9 cellular contexts compared by ENCODE assay signal in the genomic region with DNA sequence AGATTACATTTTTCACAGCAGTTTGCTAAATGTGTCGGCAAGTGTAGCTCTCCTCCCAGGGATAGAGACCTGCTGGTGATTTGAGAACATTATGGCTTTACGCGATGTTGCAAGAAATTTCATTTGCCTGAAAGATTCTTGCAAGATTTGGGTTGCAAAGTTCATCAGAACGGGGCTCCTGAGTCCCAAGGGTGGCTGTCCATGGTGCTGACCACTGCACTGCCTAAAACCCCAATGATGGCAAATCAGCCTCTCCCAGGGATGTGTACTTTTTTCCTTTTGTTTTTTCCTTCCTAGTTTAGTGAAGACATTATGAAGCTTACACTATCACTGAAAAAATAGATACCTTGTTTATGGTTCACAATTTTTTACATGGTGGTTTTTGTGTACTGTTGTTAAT.
DNase-seq lines count a peak whose midpoint lies in the region; ATAC-seq and TF ChIP-seq lines count a peak whose summit lies in the region.
"Had no signal": no experiment of that assay in that cellular context is flagged by ENCODE, and none has a peak within 500 bp of the region (broad histone marks: within the 10 kb centered on the region; RNA-seq: fewer than 3 reads in every experiment).

No MANE protein-coding gene starts in this region.

- H2AK5ac ChIP-seq in neuronal stem cell (ENCODE audit: low read depth, low read length) = no peak overlapping the region

- H3K9me3 ChIP-seq in neuronal stem cell (replicated peaks in 1 of 2; ENCODE audit: control insufficient read depth in 2 of 2, insufficient read depth in 1 of 2, low read depth in 1 of 2, low read length in 2 of 2) = no peaks in the 10 kb centered on the region
- H3K9me3 ChIP-seq: BLaER1 had no signal

- no peak overlapping the region for H3K4me2 ChIP-seq in neuronal stem cell (ENCODE audit: insufficient read depth, low read length, poor library complexity, severe bottlenecking)
- H3K4me2 ChIP-seq: BLaER1 had no signal

- no peak for TF ChIP-seq CTCF in choroid plexus epithelial cell (conservative IDR thresholded peaks at IDR 0.05; ENCODE audit: low read depth, low read length)

- H3K79me1 ChIP-seq in neuronal stem cell (ENCODE audit: low read depth, low read length) = no peaks in the 10 kb centered on the region

- H2AFZ ChIP-seq in neuronal stem cell (ENCODE audit: low read length) = no peak overlapping the region

- no peak overlapping the region for H3K14ac ChIP-seq in neuronal stem cell (ENCODE audit: low read length)

- ATAC-seq in HG02938 (IDR thresholded peaks at IDR 0.05; ENCODE audit: unreplicated experiment) (no peak), GM18873 (IDR thresholded peaks at IDR 0.05; ENCODE audit: low FRiP score, unreplicated experiment) (no peak), HG03460 (IDR thresholded peaks at IDR 0.05; ENCODE audit: unreplicated experiment) (no peak)

- H3K4ac ChIP-seq in neuronal stem cell (ENCODE audit: low read length) = no peak overlapping the region

- no peak overlapping the region for H3K4me3 ChIP-seq in choroid plexus epithelial cell (ENCODE audit: low read depth, low read length)
- no peak overlapping the region for H3K4me3 ChIP-seq in neuronal stem cell (ENCODE audit: low read length in 2 of 2)
- H3K4me3 ChIP-seq: BLaER1 had no signal

- no peak overlapping the region for H2BK5ac ChIP-seq in neuronal stem cell (ENCODE audit: low read length)

- H3K23ac ChIP-seq in neuronal stem cell (ENCODE audit: low read depth, low read length, poor library complexity) = no peak overlapping the region

- no peak overlapping the region for H4K91ac ChIP-seq in neuronal stem cell (ENCODE audit: low read depth, low read length, poor library complexity)

- H3K27me3 ChIP-seq in neuronal stem cell (ENCODE audit: control insufficient read depth in 3 of 3, insufficient read depth in 3 of 3, low read depth in 1 of 3, low read length in 3 of 3) = peaks cover 0 to 4% (median 0%) of the 10 kb centered on the region in 3 experiments
- H3K27me3 ChIP-seq: BLaER1 had no signal

- no peak overlapping the region for H2BK12ac ChIP-seq in neuronal stem cell (ENCODE audit: low read length)

- no peak overlapping the region for H3K27ac ChIP-seq in neuronal stem cell (replicated peaks; ENCODE audit: low read length)
- H3K27ac ChIP-seq: BLaER1 had no signal

- no CpG with 5 or more reads among the region's 4 CpGs for WGBS in neuronal stem cell (ENCODE audit: extremely low coverage in 2 of 2, insufficient read length in 2 of 2, insufficient replicate concordance in 1 of 2), 2 donors

- H4K8ac ChIP-seq in neuronal stem cell (ENCODE audit: low read depth, low read length) = no peak overlapping the region

- H3K4me1 ChIP-seq in neuronal stem cell (ENCODE audit: control insufficient read depth in 2 of 2, insufficient read depth in 1 of 2, low read depth in 1 of 2, low read length in 2 of 2) = no peaks in the 10 kb centered on the region
- H3K4me1 ChIP-seq: BLaER1 had no signal

- no peak overlapping the region for H3K9ac ChIP-seq in neuronal stem cell (ENCODE audit: low read depth, low read length, poor library complexity)
- H3K9ac ChIP-seq: BLaER1 had no signal

- H2BK15ac ChIP-seq in neuronal stem cell (ENCODE audit: low read length) = no peak overlapping the region

- peak; percentile 5 for DNase-seq in activated naive CD4-positive, alpha-beta T cell treated with Interleukin-2 at 50 U/mL for 16 hours
- DNase-seq in activated naive CD4-positive, alpha-beta T cell treated with anti-CD3 and anti-CD28 coated beads, Interleukin-2, amount 50 U/mL, for 16 hours = no peak
- peak; percentile 19 for DNase-seq in NAMALWA (ENCODE audit: low spot score)
- DNase-seq in choroid plexus epithelial cell (ENCODE audit: low read depth) = peak; percentile 43
- peak; percentile 70 for DNase-seq in neuronal stem cell (ENCODE audit: low spot score)

- H3K36me3 ChIP-seq in neuronal stem cell (replicated peaks in 1 of 2; ENCODE audit: control insufficient read depth in 2 of 2, insufficient read depth in 2 of 2, low read length in 2 of 2) = no peaks in the 10 kb centered on the region
- H3K36me3 ChIP-seq: BLaER1 had no signal

- no peak overlapping the region for H3K18ac ChIP-seq in neuronal stem cell (ENCODE audit: low read length)

- H2BK120ac ChIP-seq in neuronal stem cell (ENCODE audit: low read depth, low read length) = no peak overlapping the region
